ENCODE assay signal across 21 cellular contexts in genomic region chr16:2385441-2385840, GRCh38. TPM values are rescaled to one million over a fixed set of nuclear protein-coding genes. Genes with fewer than 3 reads are reported as not detected.
DNase-seq lines count a peak whose midpoint lies in the region; ATAC-seq, FAIRE-seq and TF ChIP-seq lines count a peak whose summit lies in the region.
"Had no signal": no experiment of that assay in that cellular context is flagged by ENCODE, and none has a peak within 500 bp of the region (broad histone marks: within the 10 kb centered on the region; RNA-seq: fewer than 3 reads in every experiment).

No MANE protein-coding gene starts in this region.

- H3K27ac ChIP-seq in PC-9 (no peak overlapping the region), hepatocyte (peak overlapping the region; percentile 8), trophoblast cell (ENCODE audit: low read depth, low read length) (no peak overlapping the region), small intestine (ENCODE audit: low read depth in 1 of 2, low read length in 1 of 2) (no peak overlapping the region)
- H3K27ac ChIP-seq: 22Rv1, C4-2B, upper lobe of left lung had no signal

- H3K23ac ChIP-seq in trophoblast cell (ENCODE audit: low read length), result no peak overlapping the region

- no peaks in the 10 kb centered on the region for H3F3A ChIP-seq in PC-9 (ENCODE audit: insufficient read depth, low read depth)

- H4K20me1 ChIP-seq in PC-9 (ENCODE audit: insufficient read depth) (no peaks in the 10 kb centered on the region), hepatocyte (ENCODE audit: insufficient read depth, poor library complexity, severe bottlenecking) (no peaks in the 10 kb centered on the region)

- peaks cover 3% of the 10 kb centered on the region for H3K27me3 Mint-ChIP-seq in WTC11 (ENCODE audit: low read depth)

- H2BK120ac ChIP-seq in trophoblast cell (ENCODE audit: insufficient read depth, low read length, poor library complexity), result no peak overlapping the region

- H3K9me2 ChIP-seq in PC-9 (ENCODE audit: insufficient read depth), result no peaks in the 10 kb centered on the region
- H3K9me2 ChIP-seq in hepatocyte (replicated peaks; ENCODE audit: insufficient read depth), result no peaks in the 10 kb centered on the region

- no peak overlapping the region for H3K4ac ChIP-seq in trophoblast cell (ENCODE audit: low read depth, low read length)

- H3K27ac Mint-ChIP-seq in WTC11, result no peak overlapping the region; the same call in 1 of the 2 replicates
- H3K27ac Mint-ChIP-seq: naive thymus-derived CD8-positive, alpha-beta T cell had no signal

- no peaks in the 10 kb centered on the region for H3K4me1 ChIP-seq in PC-9 (replicated peaks; ENCODE audit: insufficient read depth)
- no peaks in the 10 kb centered on the region for H3K4me1 ChIP-seq in hepatocyte (ENCODE audit: insufficient read depth)
- H3K4me1 ChIP-seq in trophoblast cell (ENCODE audit: control insufficient read depth in 1 of 2, insufficient read depth in 2 of 2, low read length in 2 of 2), result no peaks in the 10 kb centered on the region
- no peaks in the 10 kb centered on the region for H3K4me1 ChIP-seq in small intestine (ENCODE audit: control insufficient read depth in 2 of 2, insufficient read depth in 1 of 2, low read depth in 1 of 2, low read length in 1 of 2)

- no peak overlapping the region for H2BK5ac ChIP-seq in trophoblast cell (ENCODE audit: low read depth, low read length, poor library complexity)

- peaks cover 11% of the 10 kb centered on the region for H3K36me3 Mint-ChIP-seq in WTC11

- H4K12ac ChIP-seq in trophoblast cell (ENCODE audit: low read depth, low read length), result no peak overlapping the region

- no peak overlapping the region for H3K18ac ChIP-seq in trophoblast cell (ENCODE audit: low read length)

- no peaks in the 10 kb centered on the region for H3K79me1 ChIP-seq in trophoblast cell (ENCODE audit: low read length)

- H3K36me3 ChIP-seq in PC-9 (ENCODE audit: low read depth), result no peaks in the 10 kb centered on the region
- no peaks in the 10 kb centered on the region for H3K36me3 ChIP-seq in hepatocyte (replicated peaks; ENCODE audit: insufficient read depth, low read depth)
- no peaks in the 10 kb centered on the region for H3K36me3 ChIP-seq in trophoblast cell (ENCODE audit: control insufficient read depth in 1 of 2, insufficient read depth in 2 of 2, low read length in 2 of 2)
- H3K36me3 ChIP-seq in small intestine (ENCODE audit: control insufficient read depth in 2 of 2, insufficient read depth in 2 of 2, low read length in 2 of 2), result no peaks in the 10 kb centered on the region
- H3K36me3 ChIP-seq: upper lobe of left lung had no signal

- H3K9ac ChIP-seq in trophoblast cell (ENCODE audit: low read length), result no peak overlapping the region

- H3K27me3 ChIP-seq in PC-9 (ENCODE audit: insufficient read depth, low read depth) (no peaks in the 10 kb centered on the region), hepatocyte (no peaks in the 10 kb centered on the region), trophoblast cell (ENCODE audit: insufficient read depth, low read length) (no peaks in the 10 kb centered on the region), small intestine (ENCODE audit: control insufficient read depth in 2 of 2, insufficient read depth in 2 of 2, low read length in 2 of 2) (no peaks in the 10 kb centered on the region)
- H3K27me3 ChIP-seq: upper lobe of left lung had no signal

- peak; percentile 18 for DNase-seq in NCI-H146 (lab: John Stamatoyannopoulos, UW)
- no peak for DNase-seq in NCI-H146 treated with DMSO at 0.1 percent for 48 hours (lab: John Stamatoyannopoulos, UW; ENCODE audit: unreplicated experiment)
- DNase-seq in PC-9, result peak; percentile 38 to 59
- DNase-seq in hepatocyte (ENCODE audit: low spot score), result peak; percentile 37
- DNase-seq in trophoblast cell, result peak; percentile 75 to 85
- DNase-seq in erythroblast (lab: John Stamatoyannopoulos, UW), result no peak
- no peak for DNase-seq in small intestine
- no peak for DNase-seq in WTC11 (ENCODE audit: low spot score)
- DNase-seq: activated naive CD4-positive, alpha-beta T cell treated with anti-CD3 and anti-CD28 coated beads, Interleukin-2, amount 50 U/mL, for 16 hours; activated T-cell treated with anti-CD3 and anti-CD28 coated beads, Interleukin-2, amount 50 U/mL, for 1 hour; dermis blood vessel endothelial cell; naive thymus-derived CD8-positive, alpha-beta T cell; NCI-H1694 treated with DMSO at 0.1 percent for 48 hours; NCI-H446; posterior cingulate gyrus; stimulated activated naive CD4-positive, alpha-beta T cell had no signal

- whole genome bisulfite sequencing in hepatocyte (ENCODE audit: low lambda C conversion rate, missing lambda C conversion rate), result 49% methylated on average over 2 of the region's 2 CpGs
- no CpG with 5 or more reads among the region's 2 CpGs for WGBS in trophoblast cell (ENCODE audit: extremely low coverage, insufficient coverage, insufficient read length)
- 27 to 64% (median 36%) methylated on average over 2 of the region's 2 CpGs for WGBS in small intestine, 3 donors

- BruUV-seq in PC-9 (replicated peaks; lab: Mats Ljungman, UMichigan), result no TSS peak

- TF ChIP-seq CTCF in PC-9 (conservative IDR thresholded peaks at IDR 0.05), result no peak
- no peak for TF ChIP-seq CTCF in hepatocyte (IDR thresholded peaks at IDR 0.05; ENCODE audit: poor library complexity)
- no peak for TF ChIP-seq CTCF in WTC11 (IDR thresholded peaks at IDR 0.05)

- H2BK12ac ChIP-seq in trophoblast cell (ENCODE audit: low read length), result no peak overlapping the region

- POLR2A ChIA-PET in PC-9 (lab: Charles Lee; ENCODE audit: unreplicated experiment), result interaction anchor here (0.6 kb wide), 1 partner anchor 82 kb away, joined by 4 read pairs; no protein-coding TSS in a partner anchor
- POLR2A ChIA-PET in WTC11 (lab: Charles Lee), result no interaction called here

- no peak overlapping the region for H3K4me3 Mint-ChIP-seq in WTC11
- H3K4me3 Mint-ChIP-seq: naive thymus-derived CD8-positive, alpha-beta T cell had no signal

- H3K14ac ChIP-seq in trophoblast cell (ENCODE audit: low read length), result no peak overlapping the region

- no peak for TF ChIP-seq POLR2A in erythroblast (IDR thresholded peaks at IDR 0.05; ENCODE audit: low read length)

- H4K8ac ChIP-seq in trophoblast cell (ENCODE audit: low read depth, low read length), result no peak overlapping the region

- H3K4me2 ChIP-seq in PC-9, result no peak overlapping the region
- no peak overlapping the region for H3K4me2 ChIP-seq in hepatocyte
- no peak overlapping the region for H3K4me2 ChIP-seq in trophoblast cell (ENCODE audit: low read length)

- intact Hi-C loops in PC-9 (cut with micrococcal nuclease; ENCODE audit: unreplicated experiment), result no loop called here

- H3K4me3 ChIP-seq in PC-9, result no peak overlapping the region
- H3K4me3 ChIP-seq in hepatocyte, result no peak overlapping the region
- no peak overlapping the region for H3K4me3 ChIP-seq in trophoblast cell (ENCODE audit: low read depth, low read length)
- no peak overlapping the region for H3K4me3 ChIP-seq in small intestine (ENCODE audit: low read depth in 1 of 2, low read length in 2 of 2)
- H3K4me3 ChIP-seq: upper lobe of left lung had no signal

- H2AK5ac ChIP-seq in trophoblast cell (ENCODE audit: low read length), result no peak overlapping the region

- no peak overlapping the region for H4K91ac ChIP-seq in trophoblast cell (ENCODE audit: low read depth, low read length)

- H3K9me3 Mint-ChIP-seq in WTC11, result peaks cover 16% of the 10 kb centered on the region

- CTCF ChIA-PET in PC-9 (lab: Charles Lee), result no interaction called here
- CTCF ChIA-PET in WTC11 (lab: Charles Lee), result interaction anchor here (0.8 to 2.6 kb wide), 2 partner anchors 45 to 116 kb away, joined by 5 to 7 read pairs; partner anchors contain the start of gene ABCA3

- H3K79me2 ChIP-seq in PC-9 (ENCODE audit: low read depth) (no peaks in the 10 kb centered on the region), hepatocyte (no peaks in the 10 kb centered on the region), trophoblast cell (ENCODE audit: control insufficient read depth, insufficient read depth, low read length, poor library complexity) (no peaks in the 10 kb centered on the region)

- FAIRE-seq in small intestine (lab: Jason Lieb, UNC), result no peak
- FAIRE-seq: TTC549 had no signal

- H2AFZ ChIP-seq in PC-9 (no peak overlapping the region), hepatocyte (no peak overlapping the region), trophoblast cell (ENCODE audit: insufficient read depth, low read length, poor library complexity) (no peak overlapping the region)

- peaks cover 30% of the 10 kb centered on the region for H3K4me1 Mint-ChIP-seq in WTC11
- H3K4me1 Mint-ChIP-seq: naive thymus-derived CD8-positive, alpha-beta T cell had no signal

- H3K9me3 ChIP-seq in PC-9 (ENCODE audit: insufficient read depth, low read depth), result no peaks in the 10 kb centered on the region
- H3K9me3 ChIP-seq in hepatocyte (ENCODE audit: low read depth), result no peaks in the 10 kb centered on the region
- peaks cover 4% of the 10 kb centered on the region for H3K9me3 ChIP-seq in trophoblast cell (ENCODE audit: insufficient read depth, low read depth, low read length)
- H3K9me3 ChIP-seq in small intestine (ENCODE audit: control insufficient read depth, low read depth), result no peaks in the 10 kb centered on the region

- no peak for ATAC-seq in WTC11
- ATAC-seq: naive thymus-derived CD8-positive, alpha-beta T cell; SK-N-SH treated with all-trans-retinoic acid at 6 μM for 48 hours had no signal

TF ChIP-seq in WTC11, 78 proteins besides CTCF, POLR2A, EP300 and RAD21 (continues in another document):
- TF ChIP-seq SMAD4 (CRISPR knock-in tag; IDR thresholded peaks at IDR 0.05) (no peak), ZNF138 (CRISPR knock-in tag; conservative IDR thresholded peaks at IDR 0.05) (no peak)

RNA-seq across cellular contexts. Expression of gene CCNF, which starts 43.8 kb away (rescaled TPM):
- 53.4 and 69.0 TPM in 2 replicates for total RNA-seq in PC-9 (2021)
- 4.7 TPM in 2 replicates for total RNA-seq in hepatocyte
- polyA plus RNA-seq in hepatocyte, result 4.3 and 6.5 TPM in 2 replicates
- 15.0 and 15.3 TPM in 2 replicates for polyA plus RNA-seq in trophoblast cell (2013)
- polyA plus RNA-seq in small intestine, result 10 to 100 TPM in 1 of 3 donors, 1 to 10 TPM in 1, under 1 TPM in 1; 0.89 to 12.4 (median 1.1) TPM
- total RNA-seq in WTC11 (2021), result 53.5 to 65.7 TPM (median 54.7 TPM) in 3 replicates

RNA-seq across cellular contexts. Expression of gene ABCA3, which starts 44.9 kb away (rescaled TPM):
- total RNA-seq in PC-9 (2021) (6.2 and 8.0 TPM in 2 replicates), hepatocyte (1.5 and 1.8 TPM in 2 replicates), WTC11 (2021) (12.1 to 16.8 TPM (median 15.9 TPM) in 3 replicates)
- polyA plus RNA-seq in hepatocyte (0.94 and 4.9 TPM in 2 replicates), small intestine (1 to 10 TPM; 1.1 to 4.7 (median 2.5) TPM)
- 1.1 TPM in 2 replicates for polyA plus RNA-seq in trophoblast cell (2013)

Comparison
In these comparisons a context has a peak if more than half of its experiments do, and no peak if none do; other contexts are left out.
1. DNase-seq: peak in NCI-H146 (single experiment), PC-9 (2 of 2), hepatocyte (single experiment) and trophoblast cell (2 of 2); none in NCI-H146 treated with DMSO at 0.1 percent for 48 hours (single experiment), erythroblast (0 of 2), small intestine (single experiment) and WTC11 (single experiment).